Comparison of ENCODE assay signal across 19 cellular contexts in the genomic region with DNA sequence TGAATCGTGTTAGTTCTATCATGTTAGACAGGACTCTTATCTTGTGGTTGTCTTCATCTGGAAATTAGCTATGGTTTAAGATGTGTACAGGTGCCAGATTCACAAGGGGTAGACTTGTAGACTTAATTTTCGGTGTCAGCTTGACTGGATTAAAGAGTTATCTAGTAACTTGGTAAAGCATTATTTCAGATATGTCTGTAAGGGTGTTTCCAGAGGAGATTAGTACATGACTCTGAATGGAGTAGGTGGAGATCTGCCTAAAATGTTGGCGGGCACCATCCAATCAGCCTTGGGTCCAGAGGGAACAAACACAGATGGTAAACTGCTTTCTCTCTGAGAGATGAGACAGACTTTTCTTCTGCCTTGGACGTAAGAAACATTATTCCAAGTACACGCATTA.
DNase-seq lines count a peak whose midpoint lies in the region; TF ChIP-seq lines count a peak whose summit lies in the region.
"Had no signal": no experiment of that assay in that cellular context is flagged by ENCODE, and none has a peak within 500 bp of the region (broad histone marks: within the 10 kb centered on the region; RNA-seq: fewer than 3 reads in every experiment).

No MANE protein-coding gene starts in this region.

- H3K4me3 ChIP-seq in DOHH2 (ENCODE audit: low read length) (peak overlapping the region; percentile 33; the same call in 1 of the 2 replicates), mesendoderm (ENCODE audit: low read length) (no peak overlapping the region)
- H3K4me3 ChIP-seq in Jurkat, Clone E6-1 (ENCODE audit: low read length), result no peak overlapping the region
- H3K4me3 ChIP-seq: A549, GM12878 had no signal

- H3K27ac ChIP-seq in DOHH2 (ENCODE audit: low read depth, low read length), result peak overlapping the region; percentile 50
- no peak overlapping the region for H3K27ac ChIP-seq in mesendoderm (ENCODE audit: low read depth, low read length)
- H3K27ac ChIP-seq: A549 had no signal

- no peaks in the 10 kb centered on the region for H3K9me2 ChIP-seq in DOHH2 (replicated peaks; ENCODE audit: control insufficient read depth, low read length)
- H3K9me2 ChIP-seq: SK-N-SH had no signal

- intact Hi-C loops in head of caudate nucleus (cut with DNase I), result no loop called here

- H4K20me1 ChIP-seq in DOHH2 (ENCODE audit: control insufficient read depth, insufficient read depth, low read depth, low read length), result no peaks in the 10 kb centered on the region

- no CpG with 5 or more reads among the region's 5 CpGs for WGBS in mesendoderm (ENCODE audit: extremely low coverage, insufficient coverage, low lambda C conversion rate)

- H3K79me1 ChIP-seq in mesendoderm (ENCODE audit: low read length), result no peaks in the 10 kb centered on the region

- no peak overlapping the region for H2BK5ac ChIP-seq in mesendoderm (ENCODE audit: low read length)

- H3K27me3 ChIP-seq in DOHH2 (ENCODE audit: control insufficient read depth, low read length), result no peaks in the 10 kb centered on the region
- H3K27me3 ChIP-seq in mesendoderm (ENCODE audit: insufficient read depth, low read length, poor library complexity), result no peaks in the 10 kb centered on the region

- TF ChIP-seq CTCF in DOHH2 (IDR thresholded peaks at IDR 0.05; ENCODE audit: low read depth, low read length, poor library complexity, severe bottlenecking), result no peak

- H3K4ac ChIP-seq in mesendoderm (ENCODE audit: low read depth, low read length), result no peak overlapping the region

- H3K9me3 ChIP-seq in DOHH2 (ENCODE audit: control insufficient read depth, insufficient read depth, low read length), result no peaks in the 10 kb centered on the region
- H3K9me3 ChIP-seq: A549, SK-N-SH had no signal

- H3K79me2 ChIP-seq in DOHH2 (ENCODE audit: control insufficient read depth, low read length) (no peaks in the 10 kb centered on the region), mesendoderm (ENCODE audit: control insufficient read depth, insufficient read depth, low read length) (no peaks in the 10 kb centered on the region)

- H4K5ac ChIP-seq in mesendoderm (ENCODE audit: low read length), result no peak overlapping the region

- no peak overlapping the region for H3K56ac ChIP-seq in mesendoderm (ENCODE audit: low read length)

- H2BK15ac ChIP-seq in mesendoderm (replicated peaks; ENCODE audit: low read depth), result peak overlapping the region; percentile 19

- H3K4me1 ChIP-seq in DOHH2 (ENCODE audit: control insufficient read depth, low read length), result peaks cover 12% of the 10 kb centered on the region
- peaks cover 3% of the 10 kb centered on the region for H3K4me1 ChIP-seq in mesendoderm (ENCODE audit: control insufficient read depth, low read depth, low read length)
- H3K4me1 ChIP-seq: A549 had no signal

- H3K18ac ChIP-seq in mesendoderm (ENCODE audit: low read length), result no peak overlapping the region

- H3K9ac ChIP-seq in mesendoderm (ENCODE audit: low read length), result no peak overlapping the region
- H3K9ac ChIP-seq: SK-N-SH had no signal

- H2AK5ac ChIP-seq in mesendoderm (ENCODE audit: low read length), result no peak overlapping the region

- H3K4me2 ChIP-seq in DOHH2 (ENCODE audit: low read length) (peak overlapping the region; percentile 42), mesendoderm (ENCODE audit: low read length) (no peak overlapping the region)
- H3K4me2 ChIP-seq: A549, SK-N-SH had no signal

- H3F3A ChIP-seq in DOHH2 (ENCODE audit: control insufficient read depth, insufficient read depth), result peaks cover 8% of the 10 kb centered on the region

- H2BK120ac ChIP-seq in mesendoderm (ENCODE audit: low read depth, low read length), result no peak overlapping the region

- H3K36me3 ChIP-seq in DOHH2 (ENCODE audit: control insufficient read depth, low read length) (no peaks in the 10 kb centered on the region), mesendoderm (ENCODE audit: control insufficient read depth, insufficient read depth, low read length) (no peaks in the 10 kb centered on the region)

- H4K8ac ChIP-seq in mesendoderm (ENCODE audit: low read depth, low read length), result no peak overlapping the region

- peak; percentile 5 for DNase-seq in Jurkat, Clone E6-1 (ENCODE audit: low read depth, low spot score)
- DNase-seq in cerebellar cortex (ENCODE audit: low spot score) (peak; percentile 81), mesendoderm (no peak), nucleus accumbens (lab: John Stamatoyannopoulos, UW) (no peak), head of caudate nucleus (no peak), HCEC 1CT (no peak)
- no peak for DNase-seq in stimulated activated CD4-positive, alpha-beta T cell treated with anti-CD3 and anti-CD28 coated beads, Interleukin-4, amount 100 ng/mL, for 24 hours
- DNase-seq: CD4-positive, CD25-positive, alpha-beta regulatory T cell; DMS79; H7; NCI-H1417; NCI-H187; NCI-H510A; NK-92 treated with Interleukin-12 subunit alpha and Interleukin-12 subunit beta, amount 100 ng/mL, for 24 hours; SIG-M5; SK-N-SH had no signal

- H3K23ac ChIP-seq in mesendoderm (ENCODE audit: low read length), result no peak overlapping the region

Comparison
In these comparisons a context has a peak if more than half of its experiments do, and no peak if none do; other contexts are left out.
1. DNase-seq: peak in Jurkat, Clone E6-1 (single experiment) and cerebellar cortex (single experiment); none in mesendoderm (single experiment), nucleus accumbens (0 of 56), stimulated activated CD4-positive, alpha-beta T cell treated with anti-CD3 and anti-CD28 coated beads, Interleukin-4, amount 100 ng/mL, for 24 hours (single experiment), head of caudate nucleus (0 of 42) and HCEC 1CT (single experiment).